ENCODE assay signal across 1 cellular context in the genomic region with DNA sequence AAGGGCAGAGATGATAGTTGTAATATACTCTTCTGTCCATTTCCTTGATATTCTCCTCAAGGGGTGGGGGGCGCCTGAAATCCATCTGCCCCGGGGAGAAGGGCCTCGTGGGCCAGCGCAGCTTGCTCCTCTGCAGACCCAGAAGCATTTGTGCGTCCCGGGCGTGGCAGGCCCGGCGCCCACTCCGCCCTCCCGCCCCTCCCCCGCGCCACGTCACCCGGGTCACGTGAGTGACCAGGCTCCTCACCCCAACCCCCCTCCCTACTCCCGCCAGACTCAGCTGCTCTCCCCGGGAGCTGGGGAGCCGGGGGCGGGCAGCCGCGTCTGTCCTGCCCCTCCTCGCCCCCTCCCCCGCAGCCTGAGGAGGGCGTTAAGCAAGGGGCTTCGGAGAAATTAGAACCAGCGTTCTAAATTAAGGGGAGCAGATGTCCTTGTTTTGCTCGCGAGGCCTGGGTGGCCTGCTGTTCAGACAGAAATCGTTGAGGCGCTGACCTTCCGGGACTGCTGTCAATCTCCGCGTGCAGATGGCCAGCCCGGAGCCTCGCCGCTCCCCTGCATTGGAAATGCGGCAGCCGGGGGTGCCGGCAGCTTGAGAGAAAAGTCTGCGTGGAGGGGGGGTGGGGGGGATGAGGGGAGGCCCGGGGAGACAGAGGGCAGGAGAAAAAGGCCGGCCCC.
TF ChIP-seq lines count a peak whose summit lies in the region.

No MANE protein-coding gene starts in this region.

TF ChIP-seq in K562, 482 proteins besides CTCF, POLR2A, EP300 and RAD21 (continued from another document and continues in another):
- TF ChIP-seq ATF3 (IDR thresholded peaks at IDR 0.05) (peak; percentile 23; the same call in 1 of the 2 replicates), ATF3 (CRISPR knock-in tag; conservative IDR thresholded peaks at IDR 0.05) (no peak), NFIC (IDR thresholded peaks at IDR 0.05) (no peak), ZNF431 (CRISPR knock-in tag; IDR thresholded peaks at IDR 0.05) (no peak), NR2C2 (CRISPR knock-in tag; IDR thresholded peaks at IDR 0.05) (no peak), NR2C2 (tag; IDR thresholded peaks at IDR 0.05) (peak; percentile 47), ZNF197 (CRISPR knock-in tag; IDR thresholded peaks at IDR 0.05; ENCODE audit: low read depth) (no peak), KDM4B (IDR thresholded peaks at IDR 0.05; ENCODE audit: borderline replicate concordance in 2 of 2, low read depth in 1 of 2) (no peak; a peak in 1 of 4 replicates), SIRT6 (IDR thresholded peaks at IDR 0.05; ENCODE audit: low read depth, low read length) (no peak), NCOA4 (IDR thresholded peaks at IDR 0.05; ENCODE audit: partially characterized antibody) (no peak), ZNF174 (CRISPR knock-in tag; IDR thresholded peaks at IDR 0.05) (no peak), HMG20B (CRISPR knock-in tag; IDR thresholded peaks at IDR 0.05) (no peak), TGIF2 (CRISPR knock-in tag; IDR thresholded peaks at IDR 0.05) (no peak), MCM7 (IDR thresholded peaks at IDR 0.05) (no peak), MAZ (CRISPR knock-in tag; conservative IDR thresholded peaks at IDR 0.05 in 1 of 2, IDR thresholded peaks at IDR 0.05 in 1 of 2) (peak; percentile 64 to 66; a peak in 3 of 4 replicates), GABPA (tag; conservative IDR thresholded peaks at IDR 0.05; ENCODE audit: low read depth) (no peak; the same call in 1 of the 2 replicates), BRF1 (IDR thresholded peaks at IDR 0.05; ENCODE audit: borderline replicate concordance, extremely low read depth, insufficient read length) (no peak), ZNF224 (CRISPR knock-in tag; IDR thresholded peaks at IDR 0.05) (no peak), ATF7 (IDR thresholded peaks at IDR 0.05) (no peak), EGR1 (conservative IDR thresholded peaks at IDR 0.05) (peak; percentile 81), PHF20 (IDR thresholded peaks at IDR 0.05; ENCODE audit: partially characterized antibody) (peak; percentile 21), ZNF764 (CRISPR knock-in tag; IDR thresholded peaks at IDR 0.05; ENCODE audit: low read depth) (no peak), JUN (IDR thresholded peaks at IDR 0.05; ENCODE audit: borderline replicate concordance, low read depth, low read length) (no peak), JUN (CRISPR knock-in tag; IDR thresholded peaks at IDR 0.05; ENCODE audit: borderline replicate concordance) (no peak), CBFA2T3 (IDR thresholded peaks at IDR 0.05) (no peak), STAG1 (CRISPR knock-in tag; IDR thresholded peaks at IDR 0.05; ENCODE audit: borderline replicate concordance) (no peak), HES1 (IDR thresholded peaks at IDR 0.05; ENCODE audit: low read depth) (no peak), ZBTB17 (CRISPR knock-in tag; IDR thresholded peaks at IDR 0.05) (no peak), USF1 (CRISPR knock-in tag; IDR thresholded peaks at IDR 0.05) (peak; percentile 62), IRF1 (CRISPR knock-in tag; IDR thresholded peaks at IDR 0.05; ENCODE audit: borderline replicate concordance) (no peak), PCBP2 (IDR thresholded peaks at IDR 0.05; ENCODE audit: low read depth, low read length, poor library complexity, severe bottlenecking) (no peak), GATA2 (CRISPR knock-in tag; IDR thresholded peaks at IDR 0.05) (no peak), POLR2G (IDR thresholded peaks at IDR 0.05; ENCODE audit: low read depth, low read length) (peak; percentile 76), CBFA2T2 (conservative IDR thresholded peaks at IDR 0.05) (peak; percentile 25; the same call in 1 of the 2 replicates), ZFPM2 (CRISPR knock-in tag; IDR thresholded peaks at IDR 0.05) (no peak), RFX1 (IDR thresholded peaks at IDR 0.05) (no peak), BACH1 (tag; IDR thresholded peaks at IDR 0.05) (no peak), ZNF780A (CRISPR knock-in tag; IDR thresholded peaks at IDR 0.05) (no peak), NUFIP1 (IDR thresholded peaks at IDR 0.05; ENCODE audit: partially characterized antibody) (no peak), CC2D1A (IDR thresholded peaks at IDR 0.05) (no peak), HDGF (IDR thresholded peaks at IDR 0.05) (no peak), TBL1XR1 (IDR thresholded peaks at IDR 0.05; ENCODE audit: low read length in 2 of 2) (no peak), RBM17 (IDR thresholded peaks at IDR 0.05; ENCODE audit: borderline replicate concordance, low read depth, low read length) (no peak), TEAD2 (tag; IDR thresholded peaks at IDR 0.05) (no peak), MBD2 (IDR thresholded peaks at IDR 0.05; ENCODE audit: borderline replicate concordance, low read depth) (no peak), TCFL5 (CRISPR knock-in tag; conservative IDR thresholded peaks at IDR 0.05) (no peak), ARID2 (IDR thresholded peaks at IDR 0.05) (no peak), MED1 (CRISPR knock-in tag; IDR thresholded peaks at IDR 0.05; ENCODE audit: borderline replicate concordance) (no peak), THRAP3 (IDR thresholded peaks at IDR 0.05; ENCODE audit: borderline replicate concordance) (no peak), ZNF347 (CRISPR knock-in tag; IDR thresholded peaks at IDR 0.05; ENCODE audit: low read depth) (no peak), E2F3 (CRISPR knock-in tag; IDR thresholded peaks at IDR 0.05) (no peak), RB1 (IDR thresholded peaks at IDR 0.05; ENCODE audit: low read depth) (no peak), NR2C1 (IDR thresholded peaks at IDR 0.05) (0 out of 2 replicates have a peak, but pooled peaks have one; percentile 14), NR2C1 (tag; IDR thresholded peaks at IDR 0.05) (no peak), HNRNPK (IDR thresholded peaks at IDR 0.05; ENCODE audit: low read depth, low read length, poor library complexity, severe bottlenecking) (no peak), PRPF4 (IDR thresholded peaks at IDR 0.05; ENCODE audit: insufficient read depth, low read depth, low read length, poor library complexity, severe bottlenecking) (no peak), ZNF175 (CRISPR knock-in tag; IDR thresholded peaks at IDR 0.05; ENCODE audit: low read depth) (no peak)
- TF ChIP-seq, protein P1, sequence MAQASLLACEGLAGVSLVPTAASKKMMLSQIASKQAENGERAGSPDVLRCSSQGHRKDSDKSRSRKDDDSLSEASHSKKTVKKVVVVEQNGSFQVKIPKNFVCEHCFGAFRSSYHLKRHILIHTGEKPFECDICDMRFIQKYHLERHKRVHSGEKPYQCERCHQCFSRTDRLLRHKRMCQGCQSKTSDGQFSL (CRISPR knock-in tag; IDR thresholded peaks at IDR 0.05): no peak
- TF ChIP-seq, protein P1 (tag; IDR thresholded peaks at IDR 0.05): no peak
- TF ChIP-seq, protein P2, sequence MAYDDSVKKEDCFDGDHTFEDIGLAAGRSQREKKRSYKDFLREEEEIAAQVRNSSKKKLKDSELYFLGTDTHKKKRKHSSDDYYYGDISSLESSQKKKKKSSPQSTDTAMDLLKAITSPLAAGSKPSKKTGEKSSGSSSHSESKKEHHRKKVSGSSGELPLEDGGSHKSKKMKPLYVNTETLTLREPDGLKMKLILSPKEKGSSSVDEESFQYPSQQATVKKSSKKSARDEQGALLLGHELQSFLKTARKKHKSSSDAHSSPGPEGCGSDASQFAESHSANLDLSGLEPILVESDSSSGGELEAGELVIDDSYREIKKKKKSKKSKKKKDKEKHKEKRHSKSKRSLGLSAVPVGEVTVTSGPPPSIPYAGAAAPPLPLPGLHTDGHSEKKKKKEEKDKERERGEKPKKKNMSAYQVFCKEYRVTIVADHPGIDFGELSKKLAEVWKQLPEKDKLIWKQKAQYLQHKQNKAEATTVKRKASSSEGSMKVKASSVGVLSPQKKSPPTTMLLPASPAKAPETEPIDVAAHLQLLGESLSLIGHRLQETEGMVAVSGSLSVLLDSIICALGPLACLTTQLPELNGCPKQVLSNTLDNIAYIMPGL (CRISPR knock-in tag; IDR thresholded peaks at IDR 0.05): no peak
- TF ChIP-seq, protein P3, sequence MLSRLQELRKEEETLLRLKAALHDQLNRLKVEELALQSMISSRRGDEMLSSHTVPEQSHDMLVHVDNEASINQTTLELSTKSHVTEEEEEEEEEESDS (CRISPR knock-in tag; IDR thresholded peaks at IDR 0.05): no peak
- TF ChIP-seq, protein P4, sequence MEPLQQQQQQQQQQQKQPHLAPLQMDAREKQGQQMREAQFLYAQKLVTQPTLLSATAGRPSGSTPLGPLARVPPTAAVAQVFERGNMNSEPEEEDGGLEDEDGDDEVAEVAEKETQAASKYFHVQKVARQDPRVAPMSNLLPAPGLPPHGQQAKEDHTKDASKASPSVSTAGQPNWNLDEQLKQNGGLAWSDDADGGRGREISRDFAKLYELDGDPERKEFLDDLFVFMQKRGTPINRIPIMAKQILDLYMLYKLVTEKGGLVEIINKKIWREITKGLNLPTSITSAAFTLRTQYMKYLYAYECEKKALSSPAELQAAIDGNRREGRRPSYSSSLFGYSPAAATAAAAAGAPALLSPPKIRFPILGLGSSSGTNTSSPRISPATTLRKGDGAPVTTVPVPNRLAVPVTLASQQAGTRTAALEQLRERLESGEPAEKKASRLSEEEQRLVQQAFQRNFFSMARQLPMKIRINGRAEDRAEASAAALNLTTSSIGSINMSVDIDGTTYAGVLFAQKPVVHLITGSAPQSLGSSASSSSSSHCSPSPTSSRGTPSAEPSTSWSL (CRISPR knock-in tag; IDR thresholded peaks at IDR 0.05; ENCODE audit: borderline replicate concordance): no peak
- TF ChIP-seq, protein P5, sequence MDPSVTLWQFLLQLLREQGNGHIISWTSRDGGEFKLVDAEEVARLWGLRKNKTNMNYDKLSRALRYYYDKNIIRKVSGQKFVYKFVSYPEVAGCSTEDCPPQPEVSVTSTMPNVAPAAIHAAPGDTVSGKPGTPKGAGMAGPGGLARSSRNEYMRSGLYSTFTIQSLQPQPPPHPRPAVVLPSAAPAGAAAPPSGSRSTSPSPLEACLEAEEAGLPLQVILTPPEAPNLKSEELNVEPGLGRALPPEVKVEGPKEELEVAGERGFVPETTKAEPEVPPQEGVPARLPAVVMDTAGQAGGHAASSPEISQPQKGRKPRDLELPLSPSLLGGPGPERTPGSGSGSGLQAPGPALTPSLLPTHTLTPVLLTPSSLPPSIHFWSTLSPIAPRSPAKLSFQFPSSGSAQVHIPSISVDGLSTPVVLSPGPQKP (CRISPR knock-in tag; IDR thresholded peaks at IDR 0.05): no peak
